In genomic region chr6:145813285-145814034, GRCh38 we compare ENCODE assay signal across 8 cellular contexts. TPM values are rescaled to one million over a fixed set of nuclear protein-coding genes. Genes with fewer than 3 reads are reported as not detected.
DNase-seq lines count a peak whose midpoint lies in the region; ATAC-seq, FAIRE-seq and TF ChIP-seq lines count a peak whose summit lies in the region.

No MANE protein-coding gene starts in this region.

- intact Hi-C loops in kidney (cut with DNase I) = no loop called here

- H3K36me3 ChIP-seq in GM06990 (ENCODE audit: control insufficient read depth, insufficient read depth, low read length) (no peaks in the 10 kb centered on the region), kidney (ENCODE audit: control insufficient read depth in 1 of 2, insufficient read depth in 2 of 2, low read length in 2 of 2) (no peaks in the 10 kb centered on the region), subcutaneous abdominal adipose tissue (ENCODE audit: control insufficient read depth in 5 of 5, insufficient read depth in 5 of 5, low read length in 5 of 5) (no peaks in the 10 kb centered on the region)

- TF ChIP-seq CTCF in GM06990 (IDR thresholded peaks at IDR 0.05; ENCODE audit: insufficient read depth, low read length, poor library complexity, severe bottlenecking) = no peak
- TF ChIP-seq CTCF in kidney (IDR thresholded peaks at IDR 0.05; ENCODE audit: borderline replicate concordance, extremely low read depth, insufficient read depth) = no peak

- H3K9ac ChIP-seq in kidney (ENCODE audit: low read length in 2 of 2) (peak overlapping the region; percentile 89 to 92), subcutaneous abdominal adipose tissue (ENCODE audit: low read length in 5 of 5) (peak overlapping the region; percentile 48 to 91 (median 83))

- DNase-seq in A172 (ENCODE audit: low spot score) (peak; percentile 29), GM06990 (ENCODE audit: extremely low read depth, insufficient read length) (peak; percentile 7), NAMALWA (ENCODE audit: low spot score) (peak; percentile 40), astrocyte of the hippocampus (ENCODE audit: low read depth, low spot score) (peak; percentile 64), kidney (no peak), HPDE6-E6E7 (ENCODE audit: extremely low spot score) (no peak)

- no peak for ATAC-seq in HG02763 (IDR thresholded peaks at IDR 0.05; ENCODE audit: unreplicated experiment)

- H3K4me1 ChIP-seq in kidney (ENCODE audit: control insufficient read depth in 1 of 2, insufficient read depth in 1 of 2, low read depth in 1 of 2, low read length in 2 of 2) (peaks cover 8 to 9% of the 10 kb centered on the region in 2 donors), subcutaneous abdominal adipose tissue (ENCODE audit: control insufficient read depth in 5 of 5, insufficient read depth in 5 of 5, low read length in 5 of 5) (peaks cover 0 to 37% (median 32%) of the 10 kb centered on the region in 5 donors)

- FAIRE-seq in kidney (lab: Jason Lieb, UNC) = peak; percentile 37

- peak overlapping the region; percentile 92 to 95 for H3K27ac ChIP-seq in kidney (ENCODE audit: low read depth in 2 of 2, low read length in 2 of 2)
- peak overlapping the region; percentile 93 for H3K27ac ChIP-seq in subcutaneous abdominal adipose tissue (ENCODE audit: low read depth, low read length)

- H3K4me3 ChIP-seq in GM06990 (replicated peaks; ENCODE audit: low read depth, low read length) (peak overlapping the region; percentile 74), kidney (ENCODE audit: low read length in 2 of 2) (peak overlapping the region; percentile 94 to 98), subcutaneous abdominal adipose tissue (ENCODE audit: low read depth in 1 of 5, low read length in 5 of 5) (peak overlapping the region; percentile 84 to 98 (median 88))

- H3K27me3 ChIP-seq in GM06990 (replicated peaks; ENCODE audit: control insufficient read depth, insufficient read depth, low read length) = no peaks in the 10 kb centered on the region
- H3K27me3 ChIP-seq in subcutaneous abdominal adipose tissue (ENCODE audit: control insufficient read depth in 5 of 5, insufficient read depth in 4 of 5, low read length in 5 of 5) = no peaks in the 10 kb centered on the region

- no peaks in the 10 kb centered on the region for H3K9me3 ChIP-seq in kidney (ENCODE audit: control insufficient read depth in 1 of 2, low read length in 2 of 2)
- H3K9me3 ChIP-seq in subcutaneous abdominal adipose tissue (ENCODE audit: control insufficient read depth in 5 of 5, low read length in 5 of 5) = no peaks in the 10 kb centered on the region

RNA-seq across cellular contexts. Expression of gene FBXO30, which starts 1.1 kb away (rescaled TPM):
- 7.2 and 8.6 TPM in 2 replicates for total RNA-seq in A172 (2014; rRNA removed; shearing (Covaris generic))
- 8.2 TPM for total RNA-seq in kidney
- 2.5 TPM for polyA plus RNA-seq in kidney (ENCODE audit: insufficient read depth, low read depth, low replicate concordance)

Comparison
In these comparisons a context has a peak if more than half of its experiments do, and no peak if none do; other contexts are left out.
1. DNase-seq: peak in A172 (single experiment), GM06990 (single experiment), NAMALWA (single experiment) and astrocyte of the hippocampus (single experiment); none in kidney (single experiment) and HPDE6-E6E7 (single experiment).
2. Peak in every context shown above with its lines, with median percentiles within 50 percentile points of each other: H3K4me3 ChIP-seq.